Comparison of ENCODE assay signal across 8 cellular contexts in genomic region chr2:25042321-25043240, GRCh38. TPM values are rescaled to one million over a fixed set of nuclear protein-coding genes. Genes with fewer than 3 reads are reported as not detected.
DNase-seq lines count a peak whose midpoint lies in the region; FAIRE-seq and TF ChIP-seq lines count a peak whose summit lies in the region.

No MANE protein-coding gene starts in this region.

- H3K4me3 ChIP-seq in WI38 (ENCODE audit: low read depth, low read length) (peak overlapping the region; percentile 65), endodermal cell (ENCODE audit: low read length) (peak overlapping the region; percentile 74), tibial nerve (peak overlapping the region; percentile 74 to 92 (median 86))

- H3K36me3 ChIP-seq in endodermal cell (ENCODE audit: control insufficient read depth, insufficient read depth, low read length) (no peaks in the 10 kb centered on the region), tibial nerve (no peaks in the 10 kb centered on the region)

- H3K9me3 Mint-ChIP-seq in endodermal cell (peaks cover 2% of the 10 kb centered on the region), mesothelial cell of epicardium (no peaks in the 10 kb centered on the region)

- no peaks in the 10 kb centered on the region for H3K4me1 ChIP-seq in endodermal cell (ENCODE audit: control insufficient read depth, insufficient read depth, low read length)
- peaks cover 0 to 23% (median 12%) of the 10 kb centered on the region in 4 donors for H3K4me1 ChIP-seq in tibial nerve

- peaks cover 4% of the 10 kb centered on the region for H3K36me3 Mint-ChIP-seq in endodermal cell (ENCODE audit: low read depth)
- peaks cover 2% of the 10 kb centered on the region for H3K36me3 Mint-ChIP-seq in mesothelial cell of epicardium

- H3K27me3 ChIP-seq in endodermal cell (ENCODE audit: control insufficient read depth, insufficient read depth, low read length, poor library complexity, severe bottlenecking) (peaks cover 32% of the 10 kb centered on the region), tibial nerve (no peaks in the 10 kb centered on the region)

- H3K9ac ChIP-seq in endodermal cell (ENCODE audit: extremely low read depth, low read length, poor library complexity, severe bottlenecking) = peak overlapping the region; percentile 30

- WGBS in endodermal cell (ENCODE audit: insufficient coverage in 1 of 2, insufficient read length in 1 of 2), 2 experiments = 1% methylated on average over 40 to 76 of the region's 76 CpGs
- WGBS in tibial nerve, 2 donors = 1% methylated on average over 40 to 44 of the region's 76 CpGs

- peak; percentile 46 for FAIRE-seq in HTR-8/SVneo (lab: Jason Lieb, UNC)

- H3K27me3 Mint-ChIP-seq in endodermal cell (ENCODE audit: insufficient read depth) (peaks cover 55% of the 10 kb centered on the region), mesothelial cell of epicardium (ENCODE audit: low read depth) (peaks cover 15% of the 10 kb centered on the region)

- peak overlapping the region; percentile 78 for H3K4me3 Mint-ChIP-seq in endodermal cell
- H3K4me3 Mint-ChIP-seq in mesothelial cell of epicardium = peak overlapping the region; percentile 87

- H3K9me3 ChIP-seq in endodermal cell (ENCODE audit: control insufficient read depth, low read length) = no peaks in the 10 kb centered on the region
- H3K9me3 ChIP-seq in tibial nerve = no peaks in the 10 kb centered on the region

- TF ChIP-seq CTCF in WI38 (IDR thresholded peaks at IDR 0.05; ENCODE audit: low read depth, low read length) (no peak), endodermal cell (conservative IDR thresholded peaks at IDR 0.05) (no peak), mesothelial cell of epicardium (IDR thresholded peaks at IDR 0.05; ENCODE audit: unreplicated experiment) (no peak), tibial nerve (IDR thresholded peaks at IDR 0.05) (no peak)

- H3K27ac ChIP-seq in endodermal cell (ENCODE audit: low read depth, low read length) (peak overlapping the region; percentile 94), tibial nerve (peak overlapping the region; percentile 52 to 89 (median 76))

- peaks cover 15% of the 10 kb centered on the region for H3K4me1 Mint-ChIP-seq in endodermal cell
- H3K4me1 Mint-ChIP-seq in mesothelial cell of epicardium = peaks cover 22% of the 10 kb centered on the region

- no peak for TF ChIP-seq EP300 in tibial nerve (IDR thresholded peaks at IDR 0.05)

- peak overlapping the region; percentile 46 for H3K27ac Mint-ChIP-seq in endodermal cell
- H3K27ac Mint-ChIP-seq in mesothelial cell of epicardium = peak overlapping the region; percentile 92

- DNase-seq in stimulated activated CD4-positive, alpha-beta T cell treated with anti-CD3 and anti-CD28 coated beads, Interleukin-15, amount 100 ng/mL, for 24 hours = peak; percentile 17
- no peak for DNase-seq in stimulated activated CD4-positive, alpha-beta T cell treated with anti-CD3 and anti-CD28 coated beads, Interleukin-4, amount 100 ng/mL, for 24 hours
- DNase-seq in HTR-8/SVneo (ENCODE audit: insufficient read length, low spot score) = peak; percentile 31
- peak; percentile 79 for DNase-seq in endodermal cell
- DNase-seq in mesothelial cell of epicardium (ENCODE audit: low spot score in 2 of 2, unreplicated experiment in 2 of 2) = peak; percentile 21 to 62
- no peak for DNase-seq in tibial nerve (ENCODE audit: low spot score in 2 of 2)
- DNase-seq in inferior parietal cortex (ENCODE audit: extremely low spot score) = no peak

- TF ChIP-seq POLR2A in tibial nerve (IDR thresholded peaks at IDR 0.05) = peak in 1 of 2 donors; percentile 9

RNA-seq across cellular contexts. Expression of gene EFR3B, which starts 0.7 kb away (rescaled TPM):
- 10 to 100 TPM; 11.0 to 11.8 TPM for total RNA-seq in endodermal cell
- polyA plus RNA-seq in endodermal cell (2013, experiment 1 of 2) = 18.8 TPM
- polyA plus RNA-seq in endodermal cell (2013, experiment 2 of 2) = 20.9 TPM
- 14.4 to 16.7 TPM (median 15.4 TPM) in 3 replicates for total RNA-seq in mesothelial cell of epicardium
- 1 to 10 TPM; 5.4 to 7.1 (median 5.7) TPM for total RNA-seq in tibial nerve

Comparison
In these comparisons a context has a peak if more than half of its experiments do, and no peak if none do; other contexts are left out.
1. DNase-seq: peak in stimulated activated CD4-positive, alpha-beta T cell treated with anti-CD3 and anti-CD28 coated beads, Interleukin-15, amount 100 ng/mL, for 24 hours (single experiment), HTR-8/SVneo (single experiment), endodermal cell (single experiment) and mesothelial cell of epicardium (2 of 2); none in stimulated activated CD4-positive, alpha-beta T cell treated with anti-CD3 and anti-CD28 coated beads, Interleukin-4, amount 100 ng/mL, for 24 hours (single experiment), tibial nerve (0 of 2) and inferior parietal cortex (single experiment).
2. Peak in every context shown above with its lines, with median percentiles within 50 percentile points of each other: H3K4me3 ChIP-seq.